In the genomic region with DNA sequence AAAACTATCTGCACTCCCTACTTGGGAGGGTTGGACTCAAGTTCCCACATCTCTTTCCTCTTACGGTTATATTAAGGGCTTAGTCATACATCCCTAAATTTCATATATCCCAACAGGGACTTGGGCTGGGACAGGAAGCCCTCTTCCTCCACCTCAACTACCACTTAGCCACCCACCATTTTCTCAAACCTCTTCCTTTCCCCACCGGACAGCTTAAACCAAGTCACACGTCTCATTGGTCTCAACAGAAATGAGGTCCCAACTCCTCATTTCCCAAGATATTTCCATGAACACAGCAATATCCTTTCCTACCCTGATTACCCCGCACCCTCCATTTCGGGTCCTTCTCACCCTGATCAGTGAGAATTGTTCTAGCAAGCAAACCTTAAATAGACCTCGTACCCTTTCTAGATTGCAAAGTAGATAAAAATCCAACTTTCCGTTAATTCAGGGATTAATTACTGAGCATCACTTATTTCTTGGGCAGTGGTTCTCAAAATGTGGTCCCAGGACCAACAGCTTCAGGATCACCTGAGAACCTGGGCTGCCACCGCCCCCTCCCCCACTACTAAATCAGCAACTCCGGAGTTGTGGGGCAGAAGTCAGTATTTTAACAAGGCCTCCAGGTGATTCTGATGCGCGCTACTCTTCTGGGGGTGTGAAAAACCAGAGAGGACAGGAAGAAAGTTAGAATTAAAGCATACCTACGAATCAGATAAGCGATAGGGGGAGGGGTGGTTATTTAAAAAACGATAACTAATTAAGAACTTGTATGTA, we compare ENCODE assay signal across 8 cellular contexts. TPM values are rescaled to one million over a fixed set of nuclear protein-coding genes. Genes with fewer than 3 reads are reported as not detected.
DNase-seq lines count a peak whose midpoint lies in the region; ATAC-seq and TF ChIP-seq lines count a peak whose summit lies in the region.

No MANE protein-coding gene starts in this region.

- peaks cover 0 to 3% (median 3%) of the 10 kb centered on the region in 3 donors for H3K9me3 Mint-ChIP-seq in IgD-negative memory B cell
- peaks cover 33% of the 10 kb centered on the region for H3K9me3 Mint-ChIP-seq in activated T-helper 2 cell treated with anti-CD3 and anti-CD28 coated beads, Interferon-gamma antibody, Interleukin-2, Interleukin-4, amounts not matched to agents 10 μg/mL and 5 μg/mL and 100 μg/mL, durations not matched to agents 14 hours and 24 hours and 36 hours

- TF ChIP-seq EP300 in ovary (IDR thresholded peaks at IDR 0.05): no peak

- peaks cover 7% of the 10 kb centered on the region for H3K4me1 ChIP-seq in ovary (ENCODE audit: insufficient read depth)

- H3K27me3 ChIP-seq in ovary: no peaks in the 10 kb centered on the region

- H3K4me3 ChIP-seq in ovary: peak overlapping the region; percentile 53

- peaks cover 10% of the 10 kb centered on the region for H3K36me3 Mint-ChIP-seq in IgD-negative memory B cell
- peaks cover 81% of the 10 kb centered on the region for H3K36me3 Mint-ChIP-seq in activated T-helper 2 cell treated with anti-CD3 and anti-CD28 coated beads, Interferon-gamma antibody, Interleukin-2, Interleukin-4, amounts not matched to agents 10 μg/mL and 5 μg/mL and 100 μg/mL, durations not matched to agents 14 hours and 24 hours and 36 hours (ENCODE audit: low read depth)

- TF ChIP-seq POLR2A in ovary (IDR thresholded peaks at IDR 0.05): no peak

- intact Hi-C loops in activated T-helper 2 cell treated with anti-CD3 and anti-CD28 coated beads, Interferon-gamma antibody, Interleukin-2, Interleukin-4, amounts not matched to agents 10 μg/mL and 5 μg/mL and 100 μg/mL, durations not matched to agents 14 hours and 24 hours and 36 hours (cut with micrococcal nuclease): loop anchor here (1.0 to 5.0 kb wide), 5 partner anchors 49 to 683 kb away; a partner anchor contains a TSS
- intact Hi-C loops in ovary (cut with DNase I): no loop called here

- H3K4me3 Mint-ChIP-seq in IgD-negative memory B cell: peak overlapping the region; percentile 91 to 100 (median 97)
- peak overlapping the region; percentile 98 for H3K4me3 Mint-ChIP-seq in activated T-helper 2 cell treated with anti-CD3 and anti-CD28 coated beads, Interferon-gamma antibody, Interleukin-2, Interleukin-4, amounts not matched to agents 10 μg/mL and 5 μg/mL and 100 μg/mL, durations not matched to agents 14 hours and 24 hours and 36 hours (ENCODE audit: low read depth)

- no peak for TF ChIP-seq CTCF in ovary (IDR thresholded peaks at IDR 0.05)

- peak overlapping the region in 1 of 2 donors; percentile 2 for H3K27ac ChIP-seq in ovary

- WGBS in ovary, 3 donors: 1 to 2% (median 2%) methylated on average over 14 of the region's 14 CpGs

- no peaks in the 10 kb centered on the region for H3K9me3 ChIP-seq in ovary

- peak; percentile 27 for ATAC-seq in GM21619 (IDR thresholded peaks at IDR 0.05; ENCODE audit: unreplicated experiment)

- H3K27ac Mint-ChIP-seq in IgD-negative memory B cell: peak overlapping the region; percentile 86 to 99 (median 99)
- H3K27ac Mint-ChIP-seq in activated T-helper 2 cell treated with anti-CD3 and anti-CD28 coated beads, Interferon-gamma antibody, Interleukin-2, Interleukin-4, amounts not matched to agents 10 μg/mL and 5 μg/mL and 100 μg/mL, durations not matched to agents 14 hours and 24 hours and 36 hours: peak overlapping the region; percentile 94

- peaks cover 2% of the 10 kb centered on the region for H3K27me3 Mint-ChIP-seq in IgD-negative memory B cell
- H3K27me3 Mint-ChIP-seq in activated T-helper 2 cell treated with anti-CD3 and anti-CD28 coated beads, Interferon-gamma antibody, Interleukin-2, Interleukin-4, amounts not matched to agents 10 μg/mL and 5 μg/mL and 100 μg/mL, durations not matched to agents 14 hours and 24 hours and 36 hours (ENCODE audit: low read depth): no peaks in the 10 kb centered on the region

- H3K4me1 Mint-ChIP-seq in IgD-negative memory B cell: peaks cover 26 to 44% (median 37%) of the 10 kb centered on the region in 3 donors
- peaks cover 29% of the 10 kb centered on the region for H3K4me1 Mint-ChIP-seq in activated T-helper 2 cell treated with anti-CD3 and anti-CD28 coated beads, Interferon-gamma antibody, Interleukin-2, Interleukin-4, amounts not matched to agents 10 μg/mL and 5 μg/mL and 100 μg/mL, durations not matched to agents 14 hours and 24 hours and 36 hours (ENCODE audit: low read depth)

- no peaks in the 10 kb centered on the region for H3K36me3 ChIP-seq in ovary

- peak; percentile 39 for DNase-seq in ELR (ENCODE audit: low read depth)
- DNase-seq in activated T-helper 2 cell treated with anti-CD3 and anti-CD28 coated beads, Interferon-gamma antibody, Interleukin-2, Interleukin-4, amounts not matched to agents 10 μg/mL and 5 μg/mL and 100 μg/mL, durations not matched to agents 14 hours and 24 hours and 36 hours (ENCODE audit: low spot score): no peak
- peak; percentile 9 for DNase-seq in glomerular visceral epithelial cell (ENCODE audit: extremely low spot score)
- peak; percentile 28 to 49 (median 45) for DNase-seq in ovary
- no peak for DNase-seq in NCI-H187 treated with DMSO at 0.1 percent for 48 hours (lab: John Stamatoyannopoulos, UW)
- no peak for DNase-seq in Ammon's horn (ENCODE audit: low spot score)

RNA-seq across cellular contexts. Expression of a gene that starts 0.5 kb away (rescaled TPM):
- polyA plus RNA-seq in IgD-negative memory B cell (4.8 TPM), ovary (10 to 100 TPM in 1 of 2 donors, 1 to 10 TPM in 1; 7.0 to 14.8 TPM)
- total RNA-seq in activated T-helper 2 cell treated with anti-CD3 and anti-CD28 coated beads, Interferon-gamma antibody, Interleukin-2, Interleukin-4, amounts not matched to agents 10 μg/mL and 5 μg/mL and 100 μg/mL, durations not matched to agents 14 hours and 24 hours and 36 hours: 15.5 and 19.9 TPM in 2 replicates
- total RNA-seq in ovary: 10 to 100 TPM; 12.2 to 18.3 (median 13.8) TPM

RNA-seq across cellular contexts. Expression of a gene that starts 48.6 kb away (rescaled TPM):
- 13.0 TPM for polyA plus RNA-seq in IgD-negative memory B cell
- total RNA-seq in activated T-helper 2 cell treated with anti-CD3 and anti-CD28 coated beads, Interferon-gamma antibody, Interleukin-2, Interleukin-4, amounts not matched to agents 10 μg/mL and 5 μg/mL and 100 μg/mL, durations not matched to agents 14 hours and 24 hours and 36 hours: 14.6 and 18.4 TPM in 2 replicates
- 10 to 100 TPM; 15.9 to 35.8 (median 27.7) TPM for total RNA-seq in ovary
- polyA plus RNA-seq in ovary: 10 to 100 TPM; 15.7 to 28.9 TPM

RNA-seq across cellular contexts. Expression of a gene that starts 54.7 kb away (rescaled TPM):
- 86.9 TPM for polyA plus RNA-seq in IgD-negative memory B cell
- 46.0 and 51.5 TPM in 2 replicates for total RNA-seq in activated T-helper 2 cell treated with anti-CD3 and anti-CD28 coated beads, Interferon-gamma antibody, Interleukin-2, Interleukin-4, amounts not matched to agents 10 μg/mL and 5 μg/mL and 100 μg/mL, durations not matched to agents 14 hours and 24 hours and 36 hours
- 10 to 100 TPM; 27.1 to 64.8 (median 48.7) TPM for total RNA-seq in ovary
- polyA plus RNA-seq in ovary: 10 to 100 TPM; 18.7 to 26.6 TPM

Comparison
In these comparisons a context has a peak if more than half of its experiments do, and no peak if none do; other contexts are left out.
1. DNase-seq: peak in ELR (single experiment), glomerular visceral epithelial cell (single experiment) and ovary (5 of 5); none in activated T-helper 2 cell treated with anti-CD3 and anti-CD28 coated beads, Interferon-gamma antibody, Interleukin-2, Interleukin-4, amounts not matched to agents 10 μg/mL and 5 μg/mL and 100 μg/mL, durations not matched to agents 14 hours and 24 hours and 36 hours (single experiment), NCI-H187 treated with DMSO at 0.1 percent for 48 hours (single experiment) and Ammon's horn (single experiment).